ENCODE assay signal across 37 cellular contexts in genomic region chr2:60092781-60093180, GRCh38.
"Had no signal": no experiment of that assay in that cellular context is flagged by ENCODE, and none has a peak within 500 bp of the region (broad histone marks: within the 10 kb centered on the region; RNA-seq: fewer than 3 reads in every experiment).

No MANE protein-coding gene starts in this region.

- H3K9me3 ChIP-seq: adrenal gland, MG63, Peyer's patch, SJSA1, SK-N-SH had no signal

- H3K27ac Mint-ChIP-seq: activated CD4-positive, alpha-beta memory T cell treated with anti-CD3 and anti-CD28 coated beads for 36 hours; activated CD4-positive, alpha-beta T cell treated with anti-CD3 and anti-CD28 coated beads for 36 hours; activated naive CD4-positive, alpha-beta T cell treated with anti-CD3 and anti-CD28 coated beads for 36 hours; activated naive CD4-positive, alpha-beta T cell treated with anti-CD3 and anti-CD28 coated beads, Interleukin-2, amount 50 U/mL, for 72 hours; activated T-helper 1 cell treated with anti-CD3 and anti-CD28 coated beads, Interleukin-12 subunit alpha, Interleukin-12 subunit beta, Interleukin-2, Interleukin-4 antibody, amounts not matched to agents 30 ng/mL and 10 ng/mL and 1 ng/mL, durations not matched to agents 14 hours and 24 hours and 36 hours; T-helper 1 cell treated with Interleukin-12 subunit alpha and Interleukin-12 subunit beta and Interleukin-4 antibody, amounts not matched to agents 30 μg/mL and 1 μg/mL, for 36 hours; T-helper 2 cell treated with Interferon-gamma antibody and Interleukin-4, amounts not matched to agents 5 μg/mL and 100 μg/mL, for 36 hours; WTC11 had no signal

- FAIRE-seq: astrocyte, bronchial epithelial cell, TTC549 had no signal

- H3K36me3 Mint-ChIP-seq: activated CD4-positive, alpha-beta memory T cell treated with anti-CD3 and anti-CD28 coated beads for 36 hours; activated naive CD4-positive, alpha-beta T cell treated with anti-CD3 and anti-CD28 coated beads, Interleukin-2, amount 50 U/mL, for 72 hours; brain; WTC11 had no signal

- H3K4me1 ChIP-seq: adrenal gland, SJSA1 had no signal

- H3K36me3 ChIP-seq: adrenal gland, MG63, Peyer's patch, SJSA1 had no signal

- H3K27me3 ChIP-seq: adrenal gland, MG63, Peyer's patch, SJSA1 had no signal

- H3K4me1 Mint-ChIP-seq: activated CD4-positive, alpha-beta T cell treated with anti-CD3 and anti-CD28 coated beads for 36 hours had no signal

- H3K9me3 Mint-ChIP-seq: activated CD4-positive, alpha-beta memory T cell treated with anti-CD3 and anti-CD28 coated beads for 36 hours; activated naive CD4-positive, alpha-beta T cell treated with anti-CD3 and anti-CD28 coated beads for 36 hours; activated naive CD4-positive, alpha-beta T cell treated with anti-CD3 and anti-CD28 coated beads, Interleukin-2, amount 50 U/mL, for 72 hours; activated T-cell treated with anti-CD3 and anti-CD28 coated beads, Interleukin-2, amount 50 U/mL, for 4 hours; activated T-helper 1 cell treated with anti-CD3 and anti-CD28 coated beads, Interleukin-12 subunit alpha, Interleukin-12 subunit beta, Interleukin-2, Interleukin-4 antibody, amounts not matched to agents 30 ng/mL and 10 ng/mL and 1 ng/mL, durations not matched to agents 14 hours and 24 hours and 36 hours; T-helper 1 cell treated with Interleukin-12 subunit alpha and Interleukin-12 subunit beta and Interleukin-4 antibody, amounts not matched to agents 30 μg/mL and 1 μg/mL, for 36 hours; T-helper 2 cell treated with Interferon-gamma antibody and Interleukin-4, amounts not matched to agents 5 μg/mL and 100 μg/mL, for 36 hours had no signal

- H3K27me3 Mint-ChIP-seq: activated CD4-positive, alpha-beta memory T cell treated with anti-CD3 and anti-CD28 coated beads for 36 hours; activated CD4-positive, alpha-beta T cell treated with anti-CD3 and anti-CD28 coated beads for 36 hours had no signal

- H3K4me3 Mint-ChIP-seq: activated CD4-positive, alpha-beta memory T cell treated with anti-CD3 and anti-CD28 coated beads for 36 hours; activated CD4-positive, alpha-beta T cell treated with anti-CD3 and anti-CD28 coated beads for 36 hours; activated naive CD4-positive, alpha-beta T cell treated with anti-CD3 and anti-CD28 coated beads for 36 hours; activated T-cell treated with anti-CD3 and anti-CD28 coated beads, Interleukin-2, amount 50 U/mL, for 4 hours; activated T-helper 1 cell treated with anti-CD3 and anti-CD28 coated beads, Interleukin-12 subunit alpha, Interleukin-12 subunit beta, Interleukin-2, Interleukin-4 antibody, amounts not matched to agents 30 ng/mL and 10 ng/mL and 1 ng/mL, durations not matched to agents 14 hours and 24 hours and 36 hours; brain; T-helper 1 cell treated with Interleukin-12 subunit alpha and Interleukin-12 subunit beta and Interleukin-4 antibody, amounts not matched to agents 30 μg/mL and 1 μg/mL, for 36 hours; T-helper 2 cell treated with Interferon-gamma antibody and Interleukin-4, amounts not matched to agents 5 μg/mL and 100 μg/mL, for 36 hours; WTC11 had no signal

- DNase-seq: activated CD4-positive, alpha-beta memory T cell treated with anti-CD3 and anti-CD28 coated beads for 36 hours; activated CD4-positive, alpha-beta T cell treated with anti-CD3 and anti-CD28 coated beads for 36 hours; activated CD4-positive, alpha-beta T cell treated with anti-CD3 and anti-CD28 coated beads, Interleukin-2, amount 50 U/mL, for 1 hour; activated CD8-positive, alpha-beta memory T cell treated with anti-CD3 and anti-CD28 coated beads, Interleukin-2, amount 50 U/mL, for 4 hours; activated gamma-delta T cell treated with Interleukin-2 at 50 U/mL for 16 hours; activated naive CD4-positive, alpha-beta T cell treated with anti-CD3 and anti-CD28 coated beads for 36 hours; activated T-cell treated with anti-CD3 and anti-CD28 coated beads for 4 hours; activated T-cell treated with anti-CD3 and anti-CD28 coated beads, Interleukin-2, amount 50 U/mL, for 4 hours; adrenal gland; Kasumi-1; KBM-7; MG63; NCI-H1048; NCI-H1436 treated with DMSO at 0.1 percent for 48 hours; NCI-H1694 treated with DMSO at 0.1 percent for 48 hours; NCI-H2029; NCI-H2107; NCI-H510A; NCI-H526; NCI-H748 treated with DMSO at 0.1 percent for 48 hours; NK-92 treated with Interleukin-12 subunit alpha and Interleukin-12 subunit beta, amount 100 ng/mL, for 24 hours; PC-3; Peyer's patch; RPMI8226; SHP77 treated with DMSO at 0.1 percent for 48 hours; SK-N-SH had no signal

- H3K4me3 ChIP-seq: adrenal gland, MG63, Peyer's patch, SJSA1 had no signal

- H3K27ac ChIP-seq: adrenal gland, SJSA1 had no signal

- ATAC-seq: activated CD4-positive, alpha-beta T cell treated with anti-CD3 and anti-CD28 coated beads for 36 hours; activated CD4-positive, CD25-positive, alpha-beta regulatory T cell treated with anti-CD3 and anti-CD28 coated beads, Interleukin-2, amount 50 U/mL, for 24 hours; activated naive CD4-positive, alpha-beta T cell treated with anti-CD3 and anti-CD28 coated beads, Interleukin-2, amount 50 U/mL, for 72 hours; activated T-cell treated with anti-CD3 and anti-CD28 coated beads, Interleukin-2, amount 50 U/mL, for 4 hours; PC-3; WTC11 had no signal
